Comparison of ENCODE assay signal across 11 cellular contexts in genomic region chr2:46534589-46534988, GRCh38. TPM values are rescaled to one million over a fixed set of nuclear protein-coding genes. Genes with fewer than 3 reads are reported as not detected.
DNase-seq lines count a peak whose midpoint lies in the region; ATAC-seq, FAIRE-seq and TF ChIP-seq lines count a peak whose summit lies in the region.
"Had no signal": no experiment of that assay in that cellular context is flagged by ENCODE, and none has a peak within 500 bp of the region (broad histone marks: within the 10 kb centered on the region; RNA-seq: fewer than 3 reads in every experiment).

No MANE protein-coding gene starts in this region.

- peak overlapping the region; percentile 61 for H3K4me3 Mint-ChIP-seq in activated naive CD8-positive, alpha-beta T cell treated with anti-CD3 and anti-CD28 coated beads for 36 hours

- H3K4me1 ChIP-seq in right lobe of liver (no peaks in the 10 kb centered on the region), HepG2 (ENCODE audit: insufficient read depth, low read length) (peaks cover 23% of the 10 kb centered on the region), upper lobe of right lung (peaks cover 22% of the 10 kb centered on the region)

- FAIRE-seq in HepG2 (lab: Jason Lieb, UNC): no peak

- no TSS peak for BruUV-seq in HepG2 (replicated peaks; lab: Mats Ljungman, UMichigan)

- ATAC-seq in right lobe of liver (peak; percentile 27 to 54 (median 35)), HepG2 (no peak), upper lobe of right lung (peak; percentile 63)

- TF ChIP-seq EP300 in HepG2 (IDR thresholded peaks at IDR 0.05; ENCODE audit: low read depth in 2 of 2, low read length in 2 of 2): no peak
- TF ChIP-seq EP300 in HepG2 (CRISPR knock-in tag; IDR thresholded peaks at IDR 0.05; ENCODE audit: borderline replicate concordance): no peak

- H3K27me3 ChIP-seq in right lobe of liver (no peaks in the 10 kb centered on the region), HepG2 (ENCODE audit: control insufficient read depth in 1 of 2, insufficient read depth in 2 of 2, low read length in 2 of 2) (no peaks in the 10 kb centered on the region), upper lobe of right lung (no peaks in the 10 kb centered on the region)

- H3K27ac ChIP-seq in right lobe of liver: peak overlapping the region in 1 of 3 donors; percentile 17
- no peak overlapping the region for H3K27ac ChIP-seq in HepG2 (ENCODE audit: extremely low read length, insufficient read depth, low read length)
- H3K27ac ChIP-seq in upper lobe of right lung: peak overlapping the region; percentile 12

- no peaks in the 10 kb centered on the region for H3K79me2 ChIP-seq in HepG2 (ENCODE audit: insufficient read depth, low read length)

- peak overlapping the region; percentile 65 for H3K27ac Mint-ChIP-seq in activated naive CD8-positive, alpha-beta T cell treated with anti-CD3 and anti-CD28 coated beads for 36 hours

- TF ChIP-seq POLR2A in right lobe of liver (IDR thresholded peaks at IDR 0.05) (no peak), HepG2 (IDR thresholded peaks at IDR 0.05; ENCODE audit: insufficient read depth in 1 of 2, low read depth in 2 of 2, low read length in 2 of 2) (no peak), NB4 (IDR thresholded peaks at IDR 0.05; ENCODE audit: extremely low read depth, insufficient read length) (no peak)

- POLR2A ChIA-PET in HepG2 (lab: Yijun Ruan, JAX): no interaction called here

- H3K4me3 ChIP-seq in right lobe of liver (no peak overlapping the region), HepG2 (replicated peaks in 1 of 3; ENCODE audit: insufficient read depth in 1 of 3, low read depth in 2 of 3, low read length in 3 of 3) (no peak overlapping the region), NB4 (ENCODE audit: low read depth, low read length) (peak overlapping the region; percentile 42), upper lobe of right lung (no peak overlapping the region)

- H3K9ac ChIP-seq in HepG2 (ENCODE audit: insufficient read depth, low read depth, low read length): no peak overlapping the region

- CTCF ChIA-PET in HepG2 (lab: Yijun Ruan, JAX; ENCODE audit: low intra/inter-chr PET ratio, low total read pairs): no interaction called here

- intact Hi-C loops in right lobe of liver (cut with DNase I) (no loop called here), HepG2 (cut with micrococcal nuclease; ENCODE audit: unreplicated experiment) (no loop called here), upper lobe of right lung (cut with DNase I) (no loop called here)

- H4K20me1 ChIP-seq in HepG2 (ENCODE audit: insufficient read depth, low read length): no peaks in the 10 kb centered on the region

- WGBS in right lobe of liver (ENCODE audit: insufficient coverage, low coverage, low lambda C conversion rate, missing lambda C conversion rate): 67% methylated on average over 6 of the region's 6 CpGs
- WGBS in HepG2 (ENCODE audit: low lambda C conversion rate): 89% methylated on average over 6 of the region's 6 CpGs

- H3K9me3 ChIP-seq in right lobe of liver (no peaks in the 10 kb centered on the region), HepG2 (ENCODE audit: low read length) (no peaks in the 10 kb centered on the region), upper lobe of right lung (no peaks in the 10 kb centered on the region)

- no peak overlapping the region for H2AFZ ChIP-seq in HepG2 (ENCODE audit: low read length)

- H3K4me1 Mint-ChIP-seq in activated naive CD8-positive, alpha-beta T cell treated with anti-CD3 and anti-CD28 coated beads for 36 hours: peaks cover 49% of the 10 kb centered on the region

- TF ChIP-seq RAD21 in HepG2 (CRISPR knock-in tag; IDR thresholded peaks at IDR 0.05): no peak

- TF ChIP-seq CTCF in right lobe of liver (IDR thresholded peaks at IDR 0.05) (no peak), HepG2 (CRISPR knock-in tag; IDR thresholded peaks at IDR 0.05) (no peak), NB4 (IDR thresholded peaks at IDR 0.05; ENCODE audit: low read depth, low read length) (no peak), upper lobe of right lung (IDR thresholded peaks at IDR 0.05) (no peak)

- H3K36me3 Mint-ChIP-seq in activated naive CD8-positive, alpha-beta T cell treated with anti-CD3 and anti-CD28 coated beads for 36 hours: peaks cover 20% of the 10 kb centered on the region

- H3K27me3 Mint-ChIP-seq in activated naive CD8-positive, alpha-beta T cell treated with anti-CD3 and anti-CD28 coated beads for 36 hours: no peaks in the 10 kb centered on the region

- in situ Hi-C loops in HepG2 (cut with HindIII; ENCODE audit: extremely low pct_ligation_motif_present, low pct_unique_long_range_greater_than_20kb): no loop called here
- in situ Hi-C loops in ACHN (cut with HindIII; ENCODE audit: low pct_ligation_motif_present, low pct_unique_long_range_greater_than_20kb, low sequenced_read_pairs): no loop called here

- no peaks in the 10 kb centered on the region for H3K9me3 Mint-ChIP-seq in activated naive CD8-positive, alpha-beta T cell treated with anti-CD3 and anti-CD28 coated beads for 36 hours

- H3K4me2 ChIP-seq in HepG2 (ENCODE audit: low read depth, low read length): no peak overlapping the region

- no peaks in the 10 kb centered on the region for H3K36me3 ChIP-seq in right lobe of liver
- no peaks in the 10 kb centered on the region for H3K36me3 ChIP-seq in HepG2 (replicated peaks in 1 of 2; ENCODE audit: control insufficient read depth in 1 of 2, insufficient read depth in 2 of 2, low read length in 2 of 2)
- H3K36me3 ChIP-seq in upper lobe of right lung: no peaks in the 10 kb centered on the region

- DNase-seq in right lobe of liver: no peak
- DNase-seq in HepG2 (ENCODE audit: low spot score): no peak
- peak; percentile 97 for DNase-seq in NB4 (ENCODE audit: low read depth)
- no peak for DNase-seq in activated naive CD8-positive, alpha-beta T cell treated with anti-CD3 and anti-CD28 coated beads for 36 hours
- DNase-seq in upper lobe of right lung: no peak
- no peak for DNase-seq in ACHN
- no peak for DNase-seq in NCI-H1092 (lab: John Stamatoyannopoulos, UW)
- no peak for DNase-seq in NCI-H2081 (lab: John Stamatoyannopoulos, UW)
- DNase-seq: activated effector memory CD4-positive, alpha-beta T cell treated with anti-CD3 and anti-CD28 coated beads, Interleukin-2, amount 50 U/mL, for 16 hours; effector CD4-positive, alpha-beta T cell; stimulated activated CD4-positive, alpha-beta T cell treated with anti-CD3 and anti-CD28 coated beads, Interleukin-15, amount 100 ng/mL, for 24 hours had no signal

RNA-seq across cellular contexts. Expression of gene RHOQ, which starts 7.7 kb away (rescaled TPM):
- total RNA-seq in right lobe of liver: 10 to 100 TPM; 10.6 to 37.2 (median 26.0) TPM
- total RNA-seq in HepG2 (2016; rRNA removed; fragmentation: Illumina TruSeq; extraction: Trizol): 9.9 and 10.4 TPM in 2 replicates
- 3.3 and 5.5 TPM in 2 replicates for total RNA-seq in HepG2 (2016; cell fraction: cytosol; rRNA removed; fragmentation: Illumina TruSeq; extraction: Trizol; ENCODE audit: low read depth)
- total RNA-seq in HepG2 (2016; cell fraction: insoluble cytoplasmic fraction; rRNA removed; fragmentation: Illumina TruSeq; extraction: Trizol): 10.0 and 12.4 TPM in 2 replicates
- total RNA-seq in HepG2 (2016; cell fraction: membrane; rRNA removed; fragmentation: Illumina TruSeq; extraction: Trizol): 13.3 and 16.6 TPM in 2 replicates
- total RNA-seq in HepG2 (2016; cell fraction: nucleus; rRNA removed; fragmentation: Illumina TruSeq; extraction: Trizol): 9.2 and 11.0 TPM in 2 replicates
- 14.2 and 15.3 TPM in 2 replicates for polyA plus RNA-seq in HepG2 (2011; rRNA removed)
- 7.9 and 10.3 TPM in 2 replicates for polyA plus RNA-seq in HepG2 (2011; cell fraction: cytosol; rRNA removed)
- 26.2 and 28.8 TPM in 2 replicates for polyA plus RNA-seq in HepG2 (2011; cell fraction: nucleus; rRNA removed)
- 11.3 and 19.1 TPM in 2 replicates for polyA plus RNA-seq in HepG2 (2012)
- 8.8 and 10.2 TPM in 2 replicates for polyA plus RNA-seq in HepG2 (2016; cell fraction: cytosol; fragmentation: Illumina TruSeq; extraction: Trizol; ENCODE audit: low read depth)
- 14.1 and 17.4 TPM in 2 replicates for polyA plus RNA-seq in HepG2 (2016; cell fraction: insoluble cytoplasmic fraction; fragmentation: Illumina TruSeq; extraction: Trizol; ENCODE audit: low read depth)
- polyA plus RNA-seq in HepG2 (2016; cell fraction: membrane; fragmentation: Illumina TruSeq; extraction: Trizol; ENCODE audit: low read depth): 15.9 and 20.9 TPM in 2 replicates
- polyA plus RNA-seq in HepG2 (2016; cell fraction: nucleus; fragmentation: Illumina TruSeq; extraction: Trizol; ENCODE audit: insufficient read depth, low read depth): 19.6 and 24.7 TPM in 2 replicates
- 10.9 and 13.6 TPM in 2 replicates for polyA minus RNA-seq in HepG2 (2011; rRNA and poly(A)+ RNA removed; ENCODE audit: low replicate concordance)
- 6.4 and 6.5 TPM in 2 replicates for polyA minus RNA-seq in HepG2 (2011; cell fraction: cytosol; rRNA and poly(A)+ RNA removed)
- 25.6 and 33.1 TPM in 2 replicates for polyA minus RNA-seq in HepG2 (2011; cell fraction: nucleus; rRNA and poly(A)+ RNA removed)
- 10 to 100 TPM; 15.0 to 15.7 TPM for total RNA-seq in activated naive CD8-positive, alpha-beta T cell treated with anti-CD3 and anti-CD28 coated beads for 36 hours
- 92.9 TPM for total RNA-seq in upper lobe of right lung

RNA-seq across cellular contexts. Expression of gene ATP6V1E2, which starts 7.8 kb away (rescaled TPM):
- total RNA-seq in right lobe of liver: 1 to 10 TPM; 2.8 to 4.8 (median 3.6) TPM
- 2.1 and 2.4 TPM in 2 replicates for total RNA-seq in HepG2 (2016; rRNA removed; fragmentation: Illumina TruSeq; extraction: Trizol)
- total RNA-seq in HepG2 (2016; cell fraction: cytosol; rRNA removed; fragmentation: Illumina TruSeq; extraction: Trizol; ENCODE audit: low read depth): 1.7 and 1.9 TPM in 2 replicates
- 2.1 and 2.5 TPM in 2 replicates for total RNA-seq in HepG2 (2016; cell fraction: insoluble cytoplasmic fraction; rRNA removed; fragmentation: Illumina TruSeq; extraction: Trizol)
- total RNA-seq in HepG2 (2016; cell fraction: membrane; rRNA removed; fragmentation: Illumina TruSeq; extraction: Trizol): 4.3 and 5.3 TPM in 2 replicates
- total RNA-seq in HepG2 (2016; cell fraction: nucleus; rRNA removed; fragmentation: Illumina TruSeq; extraction: Trizol): 1.7 and 1.8 TPM in 2 replicates
- polyA plus RNA-seq in HepG2 (2011; rRNA removed): 1.9 and 2.9 TPM in 2 replicates
- polyA plus RNA-seq in HepG2 (2011; cell fraction: cytosol; rRNA removed): 2.0 and 3.4 TPM in 2 replicates
- 1.9 and 2.3 TPM in 2 replicates for polyA plus RNA-seq in HepG2 (2011; cell fraction: nucleus; rRNA removed)
- polyA plus RNA-seq in HepG2 (2012): 2.9 and 4.3 TPM in 2 replicates
- polyA plus RNA-seq in HepG2 (2016; cell fraction: cytosol; fragmentation: Illumina TruSeq; extraction: Trizol; ENCODE audit: low read depth): 1.9 and 2.8 TPM in 2 replicates
- 2.4 and 2.8 TPM in 2 replicates for polyA plus RNA-seq in HepG2 (2016; cell fraction: insoluble cytoplasmic fraction; fragmentation: Illumina TruSeq; extraction: Trizol; ENCODE audit: low read depth)
- polyA plus RNA-seq in HepG2 (2016; cell fraction: membrane; fragmentation: Illumina TruSeq; extraction: Trizol; ENCODE audit: low read depth): 3.7 and 4.6 TPM in 2 replicates
- polyA plus RNA-seq in HepG2 (2016; cell fraction: nucleus; fragmentation: Illumina TruSeq; extraction: Trizol; ENCODE audit: insufficient read depth, low read depth): 2.2 and 2.6 TPM in 2 replicates
- 1.9 and 13.7 TPM in 2 replicates for polyA minus RNA-seq in HepG2 (2011; rRNA and poly(A)+ RNA removed; ENCODE audit: low replicate concordance)
- polyA minus RNA-seq in HepG2 (2011; cell fraction: cytosol; rRNA and poly(A)+ RNA removed): 0.88 and 2.4 TPM in 2 replicates
- 2.4 and 3.1 TPM in 2 replicates for polyA minus RNA-seq in HepG2 (2011; cell fraction: nucleus; rRNA and poly(A)+ RNA removed)
- total RNA-seq in activated naive CD8-positive, alpha-beta T cell treated with anti-CD3 and anti-CD28 coated beads for 36 hours: 1 to 10 TPM; 5.7 to 8.3 TPM
- total RNA-seq in upper lobe of right lung: 10.7 TPM

RNA-seq across cellular contexts. Expression of gene TMEM247, which starts 55.2 kb away (rescaled TPM):
- total RNA-seq in right lobe of liver (not detected), HepG2 (2016; rRNA removed; fragmentation: Illumina TruSeq; extraction: Trizol) (not detected in 2 replicates), upper lobe of right lung (not detected)
- not detected in 2 replicates for total RNA-seq in HepG2 (2016; cell fraction: cytosol; rRNA removed; fragmentation: Illumina TruSeq; extraction: Trizol; ENCODE audit: low read depth)
- not detected in 2 replicates for total RNA-seq in HepG2 (2016; cell fraction: insoluble cytoplasmic fraction; rRNA removed; fragmentation: Illumina TruSeq; extraction: Trizol)
- not detected in 2 replicates for total RNA-seq in HepG2 (2016; cell fraction: membrane; rRNA removed; fragmentation: Illumina TruSeq; extraction: Trizol)
- total RNA-seq in HepG2 (2016; cell fraction: nucleus; rRNA removed; fragmentation: Illumina TruSeq; extraction: Trizol): not detected in 2 replicates
- not detected in 2 replicates for polyA plus RNA-seq in HepG2 (2011; rRNA removed)
- polyA plus RNA-seq in HepG2 (2011; cell fraction: cytosol; rRNA removed): not detected in 2 replicates
- not detected in 2 replicates for polyA plus RNA-seq in HepG2 (2011; cell fraction: nucleus; rRNA removed)
- not detected in 2 replicates for polyA plus RNA-seq in HepG2 (2012)
- not detected in 2 replicates for polyA plus RNA-seq in HepG2 (2016; cell fraction: cytosol; fragmentation: Illumina TruSeq; extraction: Trizol; ENCODE audit: low read depth)
- not detected in 2 replicates for polyA plus RNA-seq in HepG2 (2016; cell fraction: insoluble cytoplasmic fraction; fragmentation: Illumina TruSeq; extraction: Trizol; ENCODE audit: low read depth)
- polyA plus RNA-seq in HepG2 (2016; cell fraction: membrane; fragmentation: Illumina TruSeq; extraction: Trizol; ENCODE audit: low read depth): not detected in 2 replicates
- not detected in 2 replicates for polyA plus RNA-seq in HepG2 (2016; cell fraction: nucleus; fragmentation: Illumina TruSeq; extraction: Trizol; ENCODE audit: insufficient read depth, low read depth)
- not detected in 2 replicates for polyA minus RNA-seq in HepG2 (2011; rRNA and poly(A)+ RNA removed; ENCODE audit: low replicate concordance)
- not detected in 2 replicates for polyA minus RNA-seq in HepG2 (2011; cell fraction: cytosol; rRNA and poly(A)+ RNA removed)
- not detected in 2 replicates for polyA minus RNA-seq in HepG2 (2011; cell fraction: nucleus; rRNA and poly(A)+ RNA removed)
- total RNA-seq in activated naive CD8-positive, alpha-beta T cell treated with anti-CD3 and anti-CD28 coated beads for 36 hours: not detected
